Comparison of ENCODE assay signal across 9 cellular contexts in genomic region chr7:84022686-84023308, GRCh38.
DNase-seq lines count a peak whose midpoint lies in the region; ATAC-seq and TF ChIP-seq lines count a peak whose summit lies in the region.
"Had no signal": no experiment of that assay in that cellular context is flagged by ENCODE, and none has a peak within 500 bp of the region (broad histone marks: within the 10 kb centered on the region; RNA-seq: fewer than 3 reads in every experiment).

No MANE protein-coding gene starts in this region.

- DNase-seq in A172 (ENCODE audit: low spot score) (peak; percentile 52), NCI-H774 (lab: John Stamatoyannopoulos, UW) (peak; percentile 22), left cardiac atrium (peak; percentile 15), T-helper 9 cell (no peak), NAMALWA (ENCODE audit: low spot score) (no peak)
- DNase-seq: activated T-cell treated with anti-CD3 and anti-CD28 coated beads, Interleukin-2, amount 50 U/mL, for 1 hour had no signal

- TF ChIP-seq RAD21 in Ishikawa (IDR thresholded peaks at IDR 0.05; ENCODE audit: low read depth) = 0 out of 2 replicates have a peak, but pooled peaks have one; percentile 0

- ATAC-seq in left cardiac atrium (peak in 1 of 2 donors; percentile 33), HG02870 (IDR thresholded peaks at IDR 0.05; ENCODE audit: unreplicated experiment) (no peak), HG03159 (IDR thresholded peaks at IDR 0.05; ENCODE audit: unreplicated experiment) (no peak)

- intact Hi-C loops in left cardiac atrium (cut with DNase I) = loop anchor here in 1 of 2 donors (5.0 kb wide), 1 partner anchor 170 kb away; the partner anchor contains the start of gene SEMA3A

- TF ChIP-seq EP300 in Ishikawa (IDR thresholded peaks at IDR 0.05; ENCODE audit: borderline replicate concordance) = peak; percentile 82; the same call in 1 of the 2 replicates

TF ChIP-seq in Ishikawa, 13 proteins besides CTCF, POLR2A, EP300 and RAD21:
- TF ChIP-seq ZBTB7A (IDR thresholded peaks at IDR 0.05; ENCODE audit: low read depth) (no peak), CREB1 (IDR thresholded peaks at IDR 0.05; ENCODE audit: low read depth) (no peak), MAX (IDR thresholded peaks at IDR 0.05) (peak; percentile 56; the same call in 1 of the 2 replicates), TCF12 (IDR thresholded peaks at IDR 0.05; ENCODE audit: low read depth) (peak; percentile 93), TEAD4 (IDR thresholded peaks at IDR 0.05) (peak; percentile 71), CEBPB (IDR thresholded peaks at IDR 0.05) (peak; percentile 70), NFIC (IDR thresholded peaks at IDR 0.05) (peak; percentile 81), FOXM1 (IDR thresholded peaks at IDR 0.05; ENCODE audit: borderline replicate concordance, low read depth) (peak; percentile 76; the same call in 1 of the 2 replicates)

Comparison
In these comparisons a context has a peak if more than half of its experiments do, and no peak if none do; other contexts are left out.
1. DNase-seq: peak in A172 (single experiment), NCI-H774 (single experiment) and left cardiac atrium (single experiment); none in T-helper 9 cell (single experiment) and NAMALWA (single experiment).